ENCODE assay signal across 20 cellular contexts in genomic region chr1:15055736-15056415, GRCh38.
DNase-seq lines count a peak whose midpoint lies in the region; ATAC-seq, FAIRE-seq and TF ChIP-seq lines count a peak whose summit lies in the region.
"Had no signal": no experiment of that assay in that cellular context is flagged by ENCODE, and none has a peak within 500 bp of the region (broad histone marks: within the 10 kb centered on the region; RNA-seq: fewer than 3 reads in every experiment).

No MANE protein-coding gene starts in this region.

- H2AFZ ChIP-seq in HepG2 (ENCODE audit: low read length), result no peak overlapping the region
- no peak overlapping the region for H2AFZ ChIP-seq in neuronal stem cell (ENCODE audit: low read length)

- H4K20me1 ChIP-seq in HepG2 (ENCODE audit: insufficient read depth, low read length), result peaks cover 4% of the 10 kb centered on the region; the same call in 1 of the 2 replicates

- H2BK12ac ChIP-seq in neuronal stem cell (ENCODE audit: low read length), result no peak overlapping the region

- H3K36me3 ChIP-seq in HepG2 (replicated peaks in 1 of 2; ENCODE audit: control insufficient read depth in 1 of 2, insufficient read depth in 2 of 2, low read length in 2 of 2), result peaks cover 42 to 81% of the 10 kb centered on the region in 2 experiments
- no peaks in the 10 kb centered on the region for H3K36me3 ChIP-seq in right lobe of liver
- peaks cover 0 to 4% of the 10 kb centered on the region in 2 donors for H3K36me3 ChIP-seq in adrenal gland (replicated peaks in 1 of 2)
- H3K36me3 ChIP-seq in neuronal stem cell (replicated peaks in 1 of 2; ENCODE audit: control insufficient read depth in 2 of 2, insufficient read depth in 2 of 2, low read length in 2 of 2), result peaks cover 5 to 87% of the 10 kb centered on the region in 2 donors

- intact Hi-C loops in HepG2 (cut with micrococcal nuclease; ENCODE audit: unreplicated experiment), result no loop called here
- intact Hi-C loops in right lobe of liver (cut with DNase I), result no loop called here
- intact Hi-C loops in adrenal gland (cut with DNase I), result no loop called here

- H2BK120ac ChIP-seq in neuronal stem cell (ENCODE audit: low read depth, low read length), result no peak overlapping the region

- no peaks in the 10 kb centered on the region for H3K4me1 ChIP-seq in HepG2 (ENCODE audit: insufficient read depth, low read length)
- no peaks in the 10 kb centered on the region for H3K4me1 ChIP-seq in right lobe of liver
- H3K4me1 ChIP-seq in adrenal gland (replicated peaks in 1 of 2), result peaks cover 12 to 14% of the 10 kb centered on the region in 2 donors
- peaks cover 0 to 2% of the 10 kb centered on the region in 2 donors for H3K4me1 ChIP-seq in neuronal stem cell (ENCODE audit: control insufficient read depth in 2 of 2, insufficient read depth in 1 of 2, low read depth in 1 of 2, low read length in 2 of 2)
- H3K4me1 ChIP-seq: BLaER1 treated with 17β-estradiol and CSF1 and Interleukin-3, amounts not matched to agents 10 nM and 100 nM; Caco-2 had no signal

- BruUV-seq in HepG2 (replicated peaks; lab: Mats Ljungman, UMichigan), result no TSS peak

- H3K79me2 ChIP-seq in HepG2 (ENCODE audit: insufficient read depth, low read length), result no peaks in the 10 kb centered on the region

- H3K79me1 ChIP-seq in neuronal stem cell (ENCODE audit: low read depth, low read length), result no peaks in the 10 kb centered on the region

- WGBS in HepG2 (ENCODE audit: low lambda C conversion rate), result 97% methylated on average over 18 of the region's 29 CpGs
- 100% methylated on average over 1 of the region's 29 CpGs for WGBS in right lobe of liver (ENCODE audit: insufficient coverage, low coverage, low lambda C conversion rate, missing lambda C conversion rate)
- 77 to 91% (median 84%) methylated on average over 10 to 29 of the region's 29 CpGs for WGBS in adrenal gland, 4 donors
- WGBS in neuronal stem cell (ENCODE audit: extremely low coverage in 2 of 2, insufficient read length in 2 of 2, insufficient replicate concordance in 1 of 2), 2 donors, result no CpG with 5 or more reads among the region's 29 CpGs

- peak overlapping the region; percentile 77 for H3K23ac ChIP-seq in neuronal stem cell (ENCODE audit: low read depth, low read length, poor library complexity)

- no peak overlapping the region for H3K4me3 ChIP-seq in HepG2 (replicated peaks in 1 of 3; ENCODE audit: insufficient read depth in 1 of 3, low read depth in 2 of 3, low read length in 3 of 3)
- no peak overlapping the region for H3K4me3 ChIP-seq in right lobe of liver
- H3K4me3 ChIP-seq in adrenal gland, result no peak overlapping the region
- H3K4me3 ChIP-seq in neuronal stem cell (ENCODE audit: low read length in 2 of 2), result no peak overlapping the region
- H3K4me3 ChIP-seq: BLaER1 treated with 17β-estradiol and CSF1 and Interleukin-3, amounts not matched to agents 10 nM and 100 nM had no signal

- H3K4me2 ChIP-seq in HepG2 (ENCODE audit: low read depth, low read length), result no peak overlapping the region
- H3K4me2 ChIP-seq in neuronal stem cell (ENCODE audit: insufficient read depth, low read length, poor library complexity, severe bottlenecking), result no peak overlapping the region
- H3K4me2 ChIP-seq: BLaER1 treated with 17β-estradiol and CSF1 and Interleukin-3, amounts not matched to agents 10 nM and 100 nM had no signal

- no peak for FAIRE-seq in HepG2 (lab: Jason Lieb, UNC)
- FAIRE-seq: D721Med, G401.6, GM12891, GM18507, HTR-8/SVneo had no signal

- no peak overlapping the region for H3K14ac ChIP-seq in neuronal stem cell (ENCODE audit: low read length)

- TF ChIP-seq POLR2A in HepG2 (IDR thresholded peaks at IDR 0.05; ENCODE audit: insufficient read depth in 1 of 2, low read depth in 2 of 2, low read length in 2 of 2) (no peak), right lobe of liver (IDR thresholded peaks at IDR 0.05) (no peak), adrenal gland (IDR thresholded peaks at IDR 0.05) (no peak)

- H2BK15ac ChIP-seq in neuronal stem cell (ENCODE audit: low read length), result peak overlapping the region; percentile 31

- H3K27ac ChIP-seq in HepG2 (ENCODE audit: extremely low read length, insufficient read depth, low read length) (no peak overlapping the region), right lobe of liver (no peak overlapping the region), adrenal gland (peak overlapping the region in 4 of 5 donors; percentile 28 to 78 (median 51)), neuronal stem cell (replicated peaks; ENCODE audit: low read length) (no peak overlapping the region)
- H3K27ac ChIP-seq: BLaER1 treated with 17β-estradiol and CSF1 and Interleukin-3, amounts not matched to agents 10 nM and 100 nM; HL-60 had no signal

- POLR2A ChIA-PET in HepG2 (lab: Yijun Ruan, JAX), result no interaction called here

- H2AK5ac ChIP-seq in neuronal stem cell (ENCODE audit: low read depth, low read length), result no peak overlapping the region

- no peak overlapping the region for H4K91ac ChIP-seq in neuronal stem cell (ENCODE audit: low read depth, low read length, poor library complexity)

- H3K9ac ChIP-seq in HepG2 (ENCODE audit: insufficient read depth, low read depth, low read length), result no peak overlapping the region
- no peak overlapping the region for H3K9ac ChIP-seq in neuronal stem cell (ENCODE audit: low read depth, low read length, poor library complexity)
- H3K9ac ChIP-seq: BLaER1 treated with 17β-estradiol and CSF1 and Interleukin-3, amounts not matched to agents 10 nM and 100 nM had no signal

- no peak overlapping the region for H2BK5ac ChIP-seq in neuronal stem cell (ENCODE audit: low read length)

- in situ Hi-C loops in HepG2 (cut with HindIII; ENCODE audit: extremely low pct_ligation_motif_present, low pct_unique_long_range_greater_than_20kb), result no loop called here

- no peaks in the 10 kb centered on the region for H3K27me3 ChIP-seq in HepG2 (ENCODE audit: control insufficient read depth in 1 of 2, insufficient read depth in 2 of 2, low read length in 2 of 2)
- no peaks in the 10 kb centered on the region for H3K27me3 ChIP-seq in right lobe of liver
- H3K27me3 ChIP-seq in adrenal gland, result no peaks in the 10 kb centered on the region
- H3K27me3 ChIP-seq in neuronal stem cell (ENCODE audit: control insufficient read depth in 3 of 3, insufficient read depth in 3 of 3, low read depth in 1 of 3, low read length in 3 of 3), result no peaks in the 10 kb centered on the region
- H3K27me3 ChIP-seq: BLaER1 treated with 17β-estradiol and CSF1 and Interleukin-3, amounts not matched to agents 10 nM and 100 nM had no signal

- H3K4ac ChIP-seq in neuronal stem cell (ENCODE audit: low read length), result no peak overlapping the region

- H4K8ac ChIP-seq in neuronal stem cell (ENCODE audit: low read depth, low read length), result no peak overlapping the region

- DNase-seq in HepG2 (ENCODE audit: low spot score) (no peak), right lobe of liver (no peak), adrenal gland (peak in 1 of 7 donors; percentile 21), neuronal stem cell (ENCODE audit: low spot score) (no peak), COLO829 (ENCODE audit: low spot score) (no peak), HT-29 (ENCODE audit: low spot score) (no peak), NCI-H2029 treated with DMSO at 0.1 percent for 48 hours (lab: John Stamatoyannopoulos, UW) (no peak)
- DNase-seq: 8988T; Caco-2; CD8-positive, alpha-beta memory T cell; HCEC 1CT; KG1 had no signal

- peak overlapping the region; percentile 68 for H3K18ac ChIP-seq in neuronal stem cell (ENCODE audit: low read length)

- TF ChIP-seq CTCF in HepG2 (CRISPR knock-in tag; IDR thresholded peaks at IDR 0.05), result peak; percentile 22; the same call in 1 of the 2 replicates
- no peak for TF ChIP-seq CTCF in right lobe of liver (IDR thresholded peaks at IDR 0.05)
- no peak for TF ChIP-seq CTCF in adrenal gland (IDR thresholded peaks at IDR 0.05)

- no peak for ATAC-seq in HepG2
- ATAC-seq in right lobe of liver, result no peak
- ATAC-seq in GM18498 (IDR thresholded peaks at IDR 0.05; ENCODE audit: unreplicated experiment), result no peak

- TF ChIP-seq EP300 in HepG2 (IDR thresholded peaks at IDR 0.05; ENCODE audit: low read depth in 2 of 2, low read length in 2 of 2), result no peak
- no peak for TF ChIP-seq EP300 in HepG2 (CRISPR knock-in tag; IDR thresholded peaks at IDR 0.05; ENCODE audit: borderline replicate concordance)

- CTCF ChIA-PET in HepG2 (lab: Yijun Ruan, JAX; ENCODE audit: low intra/inter-chr PET ratio, low total read pairs), result no interaction called here

- TF ChIP-seq RAD21 in HepG2 (CRISPR knock-in tag; IDR thresholded peaks at IDR 0.05), result no peak

- H3K9me3 ChIP-seq in HepG2 (ENCODE audit: low read length) (no peaks in the 10 kb centered on the region), right lobe of liver (no peaks in the 10 kb centered on the region), adrenal gland (replicated peaks in 1 of 3) (no peaks in the 10 kb centered on the region), neuronal stem cell (replicated peaks in 1 of 2; ENCODE audit: control insufficient read depth in 2 of 2, insufficient read depth in 1 of 2, low read depth in 1 of 2, low read length in 2 of 2) (peaks cover 0 to 2% of the 10 kb centered on the region in 2 donors)
- H3K9me3 ChIP-seq: Caco-2 had no signal

TF ChIP-seq in HepG2, 621 proteins besides CTCF, POLR2A, EP300 and RAD21 (continues in another document):
- no peak for TF ChIP-seq ZNF510 (CRISPR knock-in tag; IDR thresholded peaks at IDR 0.05; ENCODE audit: low read depth)
- TF ChIP-seq ZBTB1 (CRISPR knock-in tag; IDR thresholded peaks at IDR 0.05; ENCODE audit: borderline replicate concordance), result no peak
- no peak for TF ChIP-seq NFATC3 (CRISPR knock-in tag; IDR thresholded peaks at IDR 0.05)
- no peak for TF ChIP-seq TFDP1 (CRISPR knock-in tag; IDR thresholded peaks at IDR 0.05; ENCODE audit: borderline replicate concordance)
- no peak for TF ChIP-seq ZNF557 (CRISPR knock-in tag; IDR thresholded peaks at IDR 0.05)
- no peak for TF ChIP-seq SAFB2 (CRISPR knock-in tag; IDR thresholded peaks at IDR 0.05; ENCODE audit: borderline replicate concordance, low read depth)
- TF ChIP-seq ZIK1 (CRISPR knock-in tag; IDR thresholded peaks at IDR 0.05; ENCODE audit: borderline replicate concordance, low read depth), result no peak
- no peak for TF ChIP-seq ATF7-NPFF (CRISPR knock-in tag; IDR thresholded peaks at IDR 0.05; ENCODE audit: low read depth)
- no peak for TF ChIP-seq ZKSCAN5 (CRISPR knock-in tag; IDR thresholded peaks at IDR 0.05)
- no peak for TF ChIP-seq KDM6A (CRISPR knock-in tag; IDR thresholded peaks at IDR 0.05; ENCODE audit: low read depth)

Comparison
In these comparisons a context has a peak if more than half of its experiments do, and no peak if none do; other contexts are left out.
1. H3K27ac ChIP-seq: peak in adrenal gland (4 of 5); none in HepG2 (single experiment), right lobe of liver (0 of 3) and neuronal stem cell (single experiment).